Comparison of ENCODE assay signal across 25 cellular contexts in the genomic region with DNA sequence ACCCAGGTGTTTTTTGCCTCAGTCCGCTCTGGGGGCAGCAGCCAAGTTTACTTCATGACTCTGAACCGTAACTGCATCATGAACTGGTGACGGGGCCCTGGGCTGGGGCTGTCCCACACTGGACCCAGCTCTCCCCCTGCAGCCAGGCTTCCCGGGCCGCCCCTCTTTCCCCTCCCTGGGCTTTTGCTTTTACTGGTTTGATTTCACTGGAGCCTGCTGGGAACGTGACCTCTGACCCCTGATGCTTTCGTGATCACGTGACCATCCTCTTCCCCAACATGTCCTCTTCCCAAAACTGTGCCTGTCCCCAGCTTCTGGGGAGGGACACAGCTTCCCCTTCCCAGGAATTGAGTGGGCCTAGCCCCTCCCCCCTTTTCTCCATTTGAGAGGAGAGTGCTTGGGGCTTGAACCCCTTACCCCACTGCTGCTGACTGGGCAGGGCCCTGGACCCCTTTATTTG. TPM values are rescaled to one million over a fixed set of nuclear protein-coding genes. Genes with fewer than 3 reads are reported as not detected.
DNase-seq lines count a peak whose midpoint lies in the region; ATAC-seq, FAIRE-seq and TF ChIP-seq lines count a peak whose summit lies in the region.
"Had no signal": no experiment of that assay in that cellular context is flagged by ENCODE, and none has a peak within 500 bp of the region (broad histone marks: within the 10 kb centered on the region; RNA-seq: fewer than 3 reads in every experiment).

No MANE protein-coding gene starts in this region.

- intact Hi-C loops in IMR-90 (cut with micrococcal nuclease) (no loop called here), mucosa of descending colon (cut with DNase I, micrococcal nuclease) (loop anchor here in 1 of 2 donors (10.0 kb wide), 1 partner anchor 172 kb away; no protein-coding TSS in a partner anchor)
- intact Hi-C loops in naive thymus-derived CD4-positive, alpha-beta T cell (cut with micrococcal nuclease) = loop anchor here in 1 of 2 donors (5.0 kb wide), 1 partner anchor 340 kb away; a partner anchor contains a TSS

- H3K14ac ChIP-seq in IMR-90 (replicated peaks; ENCODE audit: low read depth, low read length) = no peak overlapping the region

- H4K5ac ChIP-seq in IMR-90 (ENCODE audit: low read depth, low read length) = no peak overlapping the region

- H3K27ac ChIP-seq in IMR-90 (ENCODE audit: insufficient read depth, low read length) (no peak overlapping the region), brain microvascular endothelial cell (no peak overlapping the region)
- no peak overlapping the region for H3K27ac ChIP-seq in naive thymus-derived CD4-positive, alpha-beta T cell (ENCODE audit: low read depth, low read length)
- H3K27ac ChIP-seq: GM23248, SK-N-MC had no signal

- no peak overlapping the region for H4K91ac ChIP-seq in IMR-90 (ENCODE audit: insufficient read depth, low read depth, low read length)

- H3K4me3 ChIP-seq in IMR-90 (ENCODE audit: insufficient read depth, low read depth, low read length) = no peak overlapping the region
- no peak overlapping the region for H3K4me3 ChIP-seq in brain microvascular endothelial cell (ENCODE audit: low read depth, low read length)
- no peak overlapping the region for H3K4me3 ChIP-seq in mucosa of descending colon
- no peak overlapping the region for H3K4me3 ChIP-seq in naive thymus-derived CD4-positive, alpha-beta T cell (ENCODE audit: low read length)
- H3K4me3 ChIP-seq: GM23248, SK-N-MC had no signal

- ATAC-seq in IMR-90 (ENCODE audit: low read depth) = no peak
- ATAC-seq in mucosa of descending colon = no peak
- no peak for ATAC-seq in HG03460 (IDR thresholded peaks at IDR 0.05; ENCODE audit: unreplicated experiment)
- ATAC-seq in naive thymus-derived CD4-positive, alpha-beta T cell = no peak
- no peak for ATAC-seq in GM18907 (IDR thresholded peaks at IDR 0.05; ENCODE audit: unreplicated experiment)

- H3K23ac ChIP-seq in IMR-90 (ENCODE audit: low read depth, low read length) = no peak overlapping the region

- no peak overlapping the region for H3K27ac Mint-ChIP-seq in HFFc6
- H3K27ac Mint-ChIP-seq in naive thymus-derived CD4-positive, alpha-beta T cell = peak overlapping the region in 2 of 9 donors; percentile 32 to 70

- no peak overlapping the region for H2BK20ac ChIP-seq in IMR-90 (ENCODE audit: low read depth, low read length)

- no peaks in the 10 kb centered on the region for H3K79me1 ChIP-seq in IMR-90 (ENCODE audit: low read depth in 1 of 2, low read length in 2 of 2)

- no peaks in the 10 kb centered on the region for H3K9me3 Mint-ChIP-seq in HFFc6
- peaks cover 0 to 2% (median 0%) of the 10 kb centered on the region in 11 donors for H3K9me3 Mint-ChIP-seq in naive thymus-derived CD4-positive, alpha-beta T cell
- H3K9me3 Mint-ChIP-seq: CD8-positive, alpha-beta memory T cell had no signal

- TF ChIP-seq RAD21 in IMR-90 (IDR thresholded peaks at IDR 0.05; ENCODE audit: low read length) = no peak

- TF ChIP-seq POLR2A in IMR-90 (IDR thresholded peaks at IDR 0.05; ENCODE audit: low read depth, low read length) = no peak

- no peaks in the 10 kb centered on the region for H3K9me1 ChIP-seq in IMR-90 (ENCODE audit: insufficient read depth, low read length)

- no peak overlapping the region for H3K56ac ChIP-seq in IMR-90 (ENCODE audit: extremely low read depth, insufficient read depth, low read length)

- H3K36me3 ChIP-seq in IMR-90 (ENCODE audit: control insufficient read depth, insufficient read depth, low read length) (peaks cover 50% of the 10 kb centered on the region), brain microvascular endothelial cell (replicated peaks) (peaks cover 37% of the 10 kb centered on the region), mucosa of descending colon (ENCODE audit: low read depth) (peaks cover 3% of the 10 kb centered on the region)
- H3K36me3 ChIP-seq in naive thymus-derived CD4-positive, alpha-beta T cell (ENCODE audit: control insufficient read depth in 2 of 3, insufficient read depth in 3 of 3, low read length in 3 of 3) = peaks cover 0 to 49% (median 15%) of the 10 kb centered on the region in 3 experiments

- no peak overlapping the region for H2BK5ac ChIP-seq in IMR-90 (ENCODE audit: low read depth, low read length, poor library complexity, severe bottlenecking)

- no peak overlapping the region for H2AK9ac ChIP-seq in IMR-90 (replicated peaks; ENCODE audit: low read depth, low read length, poor library complexity)

- no peak overlapping the region for H2BK15ac ChIP-seq in IMR-90 (ENCODE audit: low read depth, low read length)

- H3K27me3 Mint-ChIP-seq in HFFc6 (ENCODE audit: insufficient read depth) = peaks cover 3% of the 10 kb centered on the region; the same call in 1 of the 2 replicates
- H3K27me3 Mint-ChIP-seq in naive thymus-derived CD4-positive, alpha-beta T cell = peaks cover 0 to 13% (median 0%) of the 10 kb centered on the region in 5 donors

- TF ChIP-seq CTCF in D721Med (IDR thresholded peaks at IDR 0.05; ENCODE audit: insufficient read depth, missing control alignments) = no peak
- no peak for TF ChIP-seq CTCF in IMR-90 (conservative IDR thresholded peaks at IDR 0.05; ENCODE audit: low read depth, low read length)
- peak; percentile 0 for TF ChIP-seq CTCF in brain microvascular endothelial cell (IDR thresholded peaks at IDR 0.05; ENCODE audit: low read depth, low read length, missing control alignments)
- TF ChIP-seq CTCF in mucosa of descending colon (IDR thresholded peaks at IDR 0.05) = no peak
- no peak for TF ChIP-seq CTCF in HFFc6 (IDR thresholded peaks at IDR 0.05)

- H3K9ac ChIP-seq in IMR-90 (ENCODE audit: low read depth, low read length) = no peak overlapping the region
- H3K9ac ChIP-seq: GM23248 had no signal

- no CpG with 5 or more reads among the region's 8 CpGs for WGBS in IMR-90 (ENCODE audit: extremely low coverage in 2 of 2, insufficient read length in 1 of 2), 2 experiments

- no peak overlapping the region for H2AFZ ChIP-seq in IMR-90 (replicated peaks; ENCODE audit: low read length, poor library complexity)
- H2AFZ ChIP-seq: GM23248 had no signal

- FAIRE-seq in D721Med (lab: Jason Lieb, UNC) = no peak

- H3K36me3 Mint-ChIP-seq in HFFc6 (ENCODE audit: low read depth) = 0 out of 2 replicates have a peak, but pooled peaks cover 10% of the 10 kb centered on the region
- peaks cover 0 to 15% (median 0%) of the 10 kb centered on the region in 5 donors for H3K36me3 Mint-ChIP-seq in naive thymus-derived CD4-positive, alpha-beta T cell

- no peak overlapping the region for H2BK120ac ChIP-seq in IMR-90 (ENCODE audit: low read depth, low read length)

- peak; percentile 9 for DNase-seq in D721Med (ENCODE audit: insufficient read length, low spot score)
- DNase-seq in IMR-90 = no peak
- no peak for DNase-seq in brain microvascular endothelial cell
- peak in 2 of 3 donors; percentile 16 to 39 for DNase-seq in mucosa of descending colon
- no peak for DNase-seq in HFFc6
- no peak for DNase-seq in naive thymus-derived CD4-positive, alpha-beta T cell
- DNase-seq: ACHN; C1 segment of cervical spinal cord; DMS79; GM23248; Kasumi-1; MM.1S; NCI-H1092; NCI-H146; NCI-H2081; NCI-H2171 treated with DMSO at 0.1 percent for 48 hours; NCI-H446 treated with DMSO at 0.1 percent for 48 hours; NCI-H69; NK-92 treated with Interleukin-12 subunit alpha and Interleukin-12 subunit beta, amount 100 ng/mL, for 24 hours; SHP77 had no signal

- H3K4me1 ChIP-seq in IMR-90 (ENCODE audit: control insufficient read depth, insufficient read depth, low read length) = no peaks in the 10 kb centered on the region
- peaks cover 25% of the 10 kb centered on the region for H3K4me1 ChIP-seq in mucosa of descending colon (ENCODE audit: low read depth)
- peaks cover 16 to 23% of the 10 kb centered on the region in 2 donors for H3K4me1 ChIP-seq in naive thymus-derived CD4-positive, alpha-beta T cell (ENCODE audit: control insufficient read depth in 2 of 2, insufficient read depth in 2 of 2, low read length in 2 of 2)

- no peak overlapping the region for H3K4ac ChIP-seq in IMR-90 (ENCODE audit: low read depth, low read length)

- H3K9me3 ChIP-seq in IMR-90 (ENCODE audit: control insufficient read depth, insufficient read depth, low read length) (no peaks in the 10 kb centered on the region; the same call in 1 of the 2 replicates), mucosa of descending colon (no peaks in the 10 kb centered on the region)
- no peaks in the 10 kb centered on the region for H3K9me3 ChIP-seq in naive thymus-derived CD4-positive, alpha-beta T cell (ENCODE audit: control insufficient read depth in 2 of 3, low read length in 3 of 3)

- in situ Hi-C loops in IMR-90 (cut with MboI; ENCODE audit: low sequenced_read_pairs) = no loop called here
- in situ Hi-C loops in brain microvascular endothelial cell (cut with HindIII; ENCODE audit: low pct_ligation_motif_present, low sequenced_read_pairs) = no loop called here

- H3K4me2 ChIP-seq in IMR-90 (ENCODE audit: low read depth, low read length) = no peak overlapping the region

- H3K27me3 ChIP-seq in IMR-90 (ENCODE audit: control insufficient read depth, insufficient read depth, low read length) = no peaks in the 10 kb centered on the region
- no peaks in the 10 kb centered on the region for H3K27me3 ChIP-seq in brain microvascular endothelial cell (replicated peaks)
- H3K27me3 ChIP-seq in naive thymus-derived CD4-positive, alpha-beta T cell (ENCODE audit: control insufficient read depth in 2 of 2, insufficient read depth in 2 of 2, low read length in 2 of 2) = no peaks in the 10 kb centered on the region

- POLR2A ChIA-PET in IMR-90 (lab: Charles Lee; ENCODE audit: unreplicated experiment) = no interaction called here
- POLR2A ChIA-PET in naive thymus-derived CD4-positive, alpha-beta T cell (lab: Charles Lee) = no interaction called here

- dilution Hi-C loops in IMR-90 (cut with HindIII; ENCODE audit: low sequenced_read_pairs, unreplicated experiment) = no loop called here

- H3K4me3 Mint-ChIP-seq in HFFc6 = no peak overlapping the region
- no peak overlapping the region for H3K4me3 Mint-ChIP-seq in naive thymus-derived CD4-positive, alpha-beta T cell

- no TSS peak for BruUV-seq in IMR-90 (replicated peaks; lab: Mats Ljungman, UMichigan)

- no peak overlapping the region for H2AK5ac ChIP-seq in IMR-90 (ENCODE audit: low read depth, low read length)

- H4K20me1 ChIP-seq in IMR-90 (ENCODE audit: insufficient read depth, low read length) = no peaks in the 10 kb centered on the region; the same call in 1 of the 2 replicates

- no peaks in the 10 kb centered on the region for H3K4me1 Mint-ChIP-seq in HFFc6 (ENCODE audit: low read depth)
- peaks cover 0 to 28% (median 21%) of the 10 kb centered on the region in 7 donors for H3K4me1 Mint-ChIP-seq in naive thymus-derived CD4-positive, alpha-beta T cell

- no peak overlapping the region for H3K18ac ChIP-seq in IMR-90 (ENCODE audit: low read depth, low read length)

- no peak overlapping the region for H4K8ac ChIP-seq in IMR-90 (ENCODE audit: low read depth in 2 of 2, low read length in 2 of 2)

- CTCF ChIA-PET in IMR-90 (lab: Yijun Ruan, JAX) = no interaction called here
- CTCF ChIA-PET in naive thymus-derived CD4-positive, alpha-beta T cell (lab: Charles Lee) = no interaction called here

RNA-seq across cellular contexts. Expression of a gene that starts 2.1 kb away (rescaled TPM):
- total RNA-seq in IMR-90 (2012; rRNA removed) (0.54 and 0.56 TPM in 2 replicates), mucosa of descending colon (1 to 10 TPM in 1 of 3 donors, under 1 TPM in 2; 0.52 to 2.6 (median 0.80) TPM)
- polyA plus RNA-seq in IMR-90 (2012; rRNA removed) = 0.82 and 1.3 TPM in 2 replicates
- 0.35 and 1.2 TPM in 2 replicates for polyA plus RNA-seq in IMR-90 (2012; cell fraction: cytosol; rRNA removed)
- polyA plus RNA-seq in IMR-90 (2012; cell fraction: nucleus; rRNA removed; ENCODE audit: low replicate concordance) = 0.92 and 1.2 TPM in 2 replicates
- total RNA-seq in HFFc6 (2021; fragmentation: NEBNext Ultra II Directional; extraction: Animal tissue kit (Norgen Biotek cat#: 25700)) = 1 to 10 TPM in 4 of 6 experiments, under 1 TPM in 2; 0.95 to 1.6 (median 1.4) TPM
- total RNA-seq in naive thymus-derived CD4-positive, alpha-beta T cell = 10 to 100 TPM in 2 of 5 experiments, 1 to 10 TPM in 2, under 1 TPM in 1; 0.82 to 37.2 (median 5.9) TPM
- 1 to 10 TPM in 1 of 2 donors, under 1 TPM in 1; 0.95 to 1.1 TPM for polyA plus RNA-seq in naive thymus-derived CD4-positive, alpha-beta T cell

RNA-seq across cellular contexts. Expression of a gene that starts 5.7 kb away (rescaled TPM):
- under 0.01 TPM in 2 replicates for total RNA-seq in IMR-90 (2012; rRNA removed)
- polyA plus RNA-seq in IMR-90 (2012; rRNA removed) = 0.21 and 0.24 TPM in 2 replicates
- 0.06 and 0.31 TPM in 2 replicates for polyA plus RNA-seq in IMR-90 (2012; cell fraction: cytosol; rRNA removed)
- polyA plus RNA-seq in IMR-90 (2012; cell fraction: nucleus; rRNA removed; ENCODE audit: low replicate concordance) = 1.4 and 1.7 TPM in 2 replicates
- 1 to 10 TPM in 1 of 3 donors, under 1 TPM in 1, not detected in 1; 0.24 to 1.3 TPM for total RNA-seq in mucosa of descending colon
- total RNA-seq in HFFc6 (2021; fragmentation: NEBNext Ultra II Directional; extraction: Animal tissue kit (Norgen Biotek cat#: 25700)) = under 1 TPM in 3 of 6 experiments, not detected in 3; 0.07 to 0.15 (median 0.07) TPM
- 1 to 10 TPM in 3 of 5 experiments, under 1 TPM in 2; 0.34 to 6.5 (median 1.0) TPM for total RNA-seq in naive thymus-derived CD4-positive, alpha-beta T cell
- polyA plus RNA-seq in naive thymus-derived CD4-positive, alpha-beta T cell = under 1 TPM in 1 of 2 donors, not detected in 1; 0.24 TPM
- total RNA-seq: HT1080 had no signal

RNA-seq across cellular contexts. Expression of a gene that starts 34.8 kb away (rescaled TPM):
- total RNA-seq in IMR-90 (2012; rRNA removed) (not detected in 2 replicates), mucosa of descending colon (not detected)
- not detected in 2 replicates for polyA plus RNA-seq in IMR-90 (2012; rRNA removed)
- polyA plus RNA-seq in IMR-90 (2012; cell fraction: cytosol; rRNA removed) = 0.03 TPM in 1 of 2 replicates, not detected in the other
- not detected in 2 replicates for polyA plus RNA-seq in IMR-90 (2012; cell fraction: nucleus; rRNA removed; ENCODE audit: low replicate concordance)
- not detected for total RNA-seq in HFFc6 (2021; fragmentation: NEBNext Ultra II Directional; extraction: Animal tissue kit (Norgen Biotek cat#: 25700))
- 1 to 10 TPM in 1 of 5 experiments, not detected in 4; 1.6 TPM for total RNA-seq in naive thymus-derived CD4-positive, alpha-beta T cell
- polyA plus RNA-seq in naive thymus-derived CD4-positive, alpha-beta T cell = not detected
- total RNA-seq: CD8-positive, alpha-beta memory T cell; GM23248; HT1080 had no signal
- polyA plus RNA-seq: CD8-positive, alpha-beta memory T cell had no signal

RNA-seq across cellular contexts. Expression of a gene that starts 42.6 kb away (rescaled TPM):
- 30.8 and 35.0 TPM in 2 replicates for total RNA-seq in IMR-90 (2012; rRNA removed)
- 62.2 and 68.2 TPM in 2 replicates for polyA plus RNA-seq in IMR-90 (2012; rRNA removed)
- 58.3 and 80.2 TPM in 2 replicates for polyA plus RNA-seq in IMR-90 (2012; cell fraction: cytosol; rRNA removed)
- 29.2 and 53.6 TPM in 2 replicates for polyA plus RNA-seq in IMR-90 (2012; cell fraction: nucleus; rRNA removed; ENCODE audit: low replicate concordance)
- 10 to 100 TPM; 68.4 to 87.2 (median 72.8) TPM for total RNA-seq in mucosa of descending colon
- 10 to 100 TPM; 61.9 to 78.6 (median 64.4) TPM for total RNA-seq in HFFc6 (2021; fragmentation: NEBNext Ultra II Directional; extraction: Animal tissue kit (Norgen Biotek cat#: 25700))
- total RNA-seq in naive thymus-derived CD4-positive, alpha-beta T cell = 10 to 100 TPM; 27.0 to 82.6 (median 44.1) TPM
- 10 to 100 TPM; 57.8 to 86.8 TPM for polyA plus RNA-seq in naive thymus-derived CD4-positive, alpha-beta T cell

RNA-seq across cellular contexts. Expression of a gene that starts 42.8 kb away (rescaled TPM):
- 13.1 and 13.3 TPM in 2 replicates for total RNA-seq in IMR-90 (2012; rRNA removed)
- polyA plus RNA-seq in IMR-90 (2012; rRNA removed) = 79.5 and 83.6 TPM in 2 replicates
- polyA plus RNA-seq in IMR-90 (2012; cell fraction: cytosol; rRNA removed) = 41.9 and 55.4 TPM in 2 replicates
- 69.1 and 86.3 TPM in 2 replicates for polyA plus RNA-seq in IMR-90 (2012; cell fraction: nucleus; rRNA removed; ENCODE audit: low replicate concordance)
- total RNA-seq in mucosa of descending colon = 100 to 1,000 TPM in 2 of 3 donors, 10 to 100 TPM in 1; 90.8 to 118 (median 114) TPM
- total RNA-seq in HFFc6 (2021; fragmentation: NEBNext Ultra II Directional; extraction: Animal tissue kit (Norgen Biotek cat#: 25700)) = 100 to 1,000 TPM in 3 of 6 experiments, 10 to 100 TPM in 3; 88.3 to 122 (median 97.6) TPM
- 100 to 1,000 TPM in 4 of 5 experiments, 10 to 100 TPM in 1; 97.3 to 248 (median 148) TPM for total RNA-seq in naive thymus-derived CD4-positive, alpha-beta T cell
- polyA plus RNA-seq in naive thymus-derived CD4-positive, alpha-beta T cell = 10 to 100 TPM; 25.3 to 28.0 TPM

Comparison
In these comparisons a context has a peak if more than half of its experiments do, and no peak if none do; other contexts are left out.
1. DNase-seq: peak in D721Med (single experiment) and mucosa of descending colon (2 of 3); none in IMR-90 (single experiment), brain microvascular endothelial cell (single experiment), HFFc6 (single experiment) and naive thymus-derived CD4-positive, alpha-beta T cell (0 of 9).